9 cellular contexts compared by ENCODE assay signal in genomic region chr1:179143332-179143731, GRCh38.
DNase-seq lines count a peak whose midpoint lies in the region; ATAC-seq and TF ChIP-seq lines count a peak whose summit lies in the region.
"Had no signal": no experiment of that assay in that cellular context is flagged by ENCODE, and none has a peak within 500 bp of the region (broad histone marks: within the 10 kb centered on the region; RNA-seq: fewer than 3 reads in every experiment).

No MANE protein-coding gene starts in this region.

- no peaks in the 10 kb centered on the region for H3K9me3 Mint-ChIP-seq in activated naive CD4-positive, alpha-beta T cell treated with anti-CD3 and anti-CD28 coated beads for 36 hours

- H3K4me1 ChIP-seq in BLaER1 treated with 17β-estradiol and CSF1 and Interleukin-3, amounts not matched to agents 10 nM and 100 nM: peaks cover 24 to 41% (median 32%) of the 10 kb centered on the region in 10 experiments
- H3K4me1 ChIP-seq in colonic mucosa (no peaks in the 10 kb centered on the region), osteoblast (ENCODE audit: insufficient read depth, low read length) (peaks cover 40% of the 10 kb centered on the region)

- no peak overlapping the region for H2AFZ ChIP-seq in osteoblast (ENCODE audit: low read length)

- peaks cover 4 to 29% (median 20%) of the 10 kb centered on the region in 11 experiments; a peak in 19 of 22 replicates for H3K9me3 ChIP-seq in BLaER1 treated with 17β-estradiol and CSF1 and Interleukin-3, amounts not matched to agents 10 nM and 100 nM (replicated peaks in 1 of 11)
- H3K9me3 ChIP-seq in colonic mucosa: no peaks in the 10 kb centered on the region
- H3K9me3 ChIP-seq in osteoblast (ENCODE audit: low read depth, low read length): no peaks in the 10 kb centered on the region

- peak; percentile 96 for DNase-seq in M059J (ENCODE audit: low read depth)
- DNase-seq in colonic mucosa: no peak
- DNase-seq in osteoblast (ENCODE audit: insufficient read length, low spot score, missing footprints): peak; percentile 73
- no peak for DNase-seq in mesenteric fat pad (ENCODE audit: low spot score)
- no peak for DNase-seq in activated naive CD4-positive, alpha-beta T cell treated with anti-CD3 and anti-CD28 coated beads for 36 hours
- DNase-seq: hippocampal formation had no signal

- H3K79me2 ChIP-seq in osteoblast (ENCODE audit: insufficient read depth, low read length): peaks cover 62% of the 10 kb centered on the region

- intact Hi-C loops in colonic mucosa (cut with DNase I): no loop called here
- intact Hi-C loops in activated naive CD4-positive, alpha-beta T cell treated with anti-CD3 and anti-CD28 coated beads for 36 hours (cut with micrococcal nuclease): loop anchor here (1.0 to 10.0 kb wide), 9 partner anchors 49 to 1081 kb away; partner anchors contain the start of genes ABL2, CEP350 and SOAT1

- H4K20me1 ChIP-seq in BLaER1 treated with 17β-estradiol and CSF1 and Interleukin-3, amounts not matched to agents 10 nM and 100 nM: peaks cover 0 to 22% (median 0%) of the 10 kb centered on the region in 11 experiments; a peak in 4 of 22 replicates
- H4K20me1 ChIP-seq in osteoblast (ENCODE audit: insufficient read depth, low read length): peaks cover 25% of the 10 kb centered on the region

- peaks cover 15 to 41% (median 26%) of the 10 kb centered on the region in 11 experiments for H3K36me3 ChIP-seq in BLaER1 treated with 17β-estradiol and CSF1 and Interleukin-3, amounts not matched to agents 10 nM and 100 nM
- no peaks in the 10 kb centered on the region for H3K36me3 ChIP-seq in colonic mucosa
- peaks cover 10% of the 10 kb centered on the region for H3K36me3 ChIP-seq in osteoblast (ENCODE audit: insufficient read depth, low read length)

- H3K27ac ChIP-seq in BLaER1 treated with 17β-estradiol and CSF1 and Interleukin-3, amounts not matched to agents 10 nM and 100 nM: peak overlapping the region in 7 of 11 experiments; percentile 4 to 78 (median 57); a peak in 9 of 22 replicates
- H3K27ac ChIP-seq in colonic mucosa: peak overlapping the region; percentile 37
- peak overlapping the region; percentile 99 for H3K27ac ChIP-seq in osteoblast (ENCODE audit: low read depth, low read length)

- no peak overlapping the region for H3K9ac ChIP-seq in BLaER1 treated with 17β-estradiol and CSF1 and Interleukin-3, amounts not matched to agents 10 nM and 100 nM
- no peak overlapping the region for H3K9ac ChIP-seq in colonic mucosa (ENCODE audit: low read depth in 2 of 2, low read length in 2 of 2)

- H3K4me1 Mint-ChIP-seq in activated naive CD4-positive, alpha-beta T cell treated with anti-CD3 and anti-CD28 coated beads for 36 hours (ENCODE audit: low read depth): peaks cover 41% of the 10 kb centered on the region

- H3K27me3 ChIP-seq in BLaER1 treated with 17β-estradiol and CSF1 and Interleukin-3, amounts not matched to agents 10 nM and 100 nM: no peaks in the 10 kb centered on the region
- H3K27me3 ChIP-seq in colonic mucosa: no peaks in the 10 kb centered on the region
- H3K27me3 ChIP-seq in osteoblast (ENCODE audit: insufficient read depth, low read length): no peaks in the 10 kb centered on the region

- ATAC-seq in GM21737 (IDR thresholded peaks at IDR 0.05; ENCODE audit: unreplicated experiment) (no peak), GM18907 (IDR thresholded peaks at IDR 0.05; ENCODE audit: unreplicated experiment) (no peak)

- TF ChIP-seq CTCF in colonic mucosa (IDR thresholded peaks at IDR 0.05): no peak
- no peak for TF ChIP-seq CTCF in osteoblast (IDR thresholded peaks at IDR 0.05; ENCODE audit: extremely low read depth, low read depth, low read length)

- no peak overlapping the region for H3K27ac Mint-ChIP-seq in activated naive CD4-positive, alpha-beta T cell treated with anti-CD3 and anti-CD28 coated beads for 36 hours

- no peaks in the 10 kb centered on the region for H3K27me3 Mint-ChIP-seq in activated naive CD4-positive, alpha-beta T cell treated with anti-CD3 and anti-CD28 coated beads for 36 hours (ENCODE audit: low read depth)

- peak overlapping the region; percentile 7 to 93 (median 51); a peak in 21 of 22 replicates for H3K4me2 ChIP-seq in BLaER1 treated with 17β-estradiol and CSF1 and Interleukin-3, amounts not matched to agents 10 nM and 100 nM
- H3K4me2 ChIP-seq in osteoblast (ENCODE audit: insufficient read depth, low read length): peak overlapping the region; percentile 94

- H3K36me3 Mint-ChIP-seq in activated naive CD4-positive, alpha-beta T cell treated with anti-CD3 and anti-CD28 coated beads for 36 hours (ENCODE audit: low read depth): peaks cover 5% of the 10 kb centered on the region

- CTCF ChIA-PET in activated naive CD4-positive, alpha-beta T cell treated with anti-CD3 and anti-CD28 coated beads for 36 hours (lab: Charles Lee): interaction anchor here (0.7 to 0.9 kb wide), 2 partner anchors 13 to 225 kb away, joined by 3 read pairs; no protein-coding TSS in a partner anchor

- H3K4me3 ChIP-seq in BLaER1 treated with 17β-estradiol and CSF1 and Interleukin-3, amounts not matched to agents 10 nM and 100 nM: peak overlapping the region in 2 of 10 experiments; percentile 53 to 54; a peak in 1 of 20 replicates
- H3K4me3 ChIP-seq in colonic mucosa (no peak overlapping the region), osteoblast (ENCODE audit: insufficient read depth, low read length) (no peak overlapping the region)

- H3K4me3 Mint-ChIP-seq in activated naive CD4-positive, alpha-beta T cell treated with anti-CD3 and anti-CD28 coated beads for 36 hours: no peak overlapping the region

Comparison
In these comparisons a context has a peak if more than half of its experiments do, and no peak if none do; other contexts are left out.
1. H3K27ac ChIP-seq: peak in every context shown above with its lines; median percentile 99 in osteoblast; 57 in BLaER1 treated with 17β-estradiol and CSF1 and Interleukin-3, amounts not matched to agents 10 nM and 100 nM; 37 in colonic mucosa.
2. DNase-seq: peak in M059J (single experiment) and osteoblast (single experiment); none in colonic mucosa (single experiment), mesenteric fat pad (single experiment) and activated naive CD4-positive, alpha-beta T cell treated with anti-CD3 and anti-CD28 coated beads for 36 hours (single experiment).